1 cellular context compared by ENCODE assay signal in the genomic region with DNA sequence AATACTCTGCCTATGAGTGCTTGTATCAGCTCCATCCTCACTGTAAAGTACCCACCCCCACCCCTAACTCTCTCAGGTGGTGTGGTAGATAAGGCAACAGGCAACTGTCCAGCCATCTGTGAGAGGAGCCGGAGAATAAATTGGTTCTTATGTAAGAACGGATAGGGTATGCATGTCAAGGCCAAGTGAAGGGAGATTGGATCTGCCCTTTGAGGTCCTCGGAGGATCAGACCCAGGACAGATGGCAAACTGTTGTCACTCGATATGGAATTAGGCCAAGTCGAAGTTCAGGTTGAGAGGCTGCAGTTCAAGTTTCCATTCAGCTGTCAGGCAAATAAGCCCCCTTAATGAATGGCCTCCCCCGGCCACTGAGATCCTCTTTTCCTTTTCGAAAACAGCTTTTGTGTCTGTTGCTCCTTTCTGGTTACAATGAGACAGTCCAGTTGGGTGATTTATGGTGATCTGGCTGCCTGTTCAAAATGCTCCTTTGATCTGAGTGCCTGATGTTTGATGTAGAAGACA.
A peak's percentile ranks its signal among the peaks of the same experiment; 100 is the strongest.
TF ChIP-seq lines count a peak whose summit lies in the region.

No MANE protein-coding gene starts in this region.

TF ChIP-seq in K562, 482 proteins besides CTCF, POLR2A, EP300 and RAD21 (continued from another document and continues in another):
- TF ChIP-seq, protein P1, sequence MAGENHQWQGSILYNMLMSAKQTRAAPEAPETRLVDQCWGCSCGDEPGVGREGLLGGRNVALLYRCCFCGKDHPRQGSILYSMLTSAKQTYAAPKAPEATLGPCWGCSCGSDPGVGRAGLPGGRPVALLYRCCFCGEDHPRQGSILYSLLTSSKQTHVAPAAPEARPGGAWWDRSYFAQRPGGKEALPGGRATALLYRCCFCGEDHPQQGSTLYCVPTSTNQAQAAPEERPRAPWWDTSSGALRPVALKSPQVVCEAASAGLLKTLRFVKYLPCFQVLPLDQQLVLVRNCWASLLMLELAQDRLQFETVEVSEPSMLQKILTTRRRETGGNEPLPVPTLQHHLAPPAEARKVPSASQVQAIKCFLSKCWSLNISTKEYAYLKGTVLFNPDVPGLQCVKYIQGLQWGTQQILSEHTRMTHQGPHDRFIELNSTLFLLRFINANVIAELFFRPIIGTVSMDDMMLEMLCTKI (IDR thresholded peaks at IDR 0.05; ENCODE audit: partially characterized antibody), result no peak
- no peak for TF ChIP-seq ELF1 (tag; IDR thresholded peaks at IDR 0.05)
- peak; percentile 76; the same call in 1 of the 2 replicates for TF ChIP-seq PYGO2 (tag; IDR thresholded peaks at IDR 0.05)
- no peak; the same call in 1 of the 2 replicates for TF ChIP-seq ADNP (tag; IDR thresholded peaks at IDR 0.05)
- TF ChIP-seq PRPF4 (IDR thresholded peaks at IDR 0.05; ENCODE audit: insufficient read depth, low read depth, low read length, poor library complexity, severe bottlenecking), result no peak
- no peak for TF ChIP-seq POU5F1 (IDR thresholded peaks at IDR 0.05; ENCODE audit: borderline replicate concordance, low read depth, low read length, partially characterized antibody)
- TF ChIP-seq, protein P2, sequence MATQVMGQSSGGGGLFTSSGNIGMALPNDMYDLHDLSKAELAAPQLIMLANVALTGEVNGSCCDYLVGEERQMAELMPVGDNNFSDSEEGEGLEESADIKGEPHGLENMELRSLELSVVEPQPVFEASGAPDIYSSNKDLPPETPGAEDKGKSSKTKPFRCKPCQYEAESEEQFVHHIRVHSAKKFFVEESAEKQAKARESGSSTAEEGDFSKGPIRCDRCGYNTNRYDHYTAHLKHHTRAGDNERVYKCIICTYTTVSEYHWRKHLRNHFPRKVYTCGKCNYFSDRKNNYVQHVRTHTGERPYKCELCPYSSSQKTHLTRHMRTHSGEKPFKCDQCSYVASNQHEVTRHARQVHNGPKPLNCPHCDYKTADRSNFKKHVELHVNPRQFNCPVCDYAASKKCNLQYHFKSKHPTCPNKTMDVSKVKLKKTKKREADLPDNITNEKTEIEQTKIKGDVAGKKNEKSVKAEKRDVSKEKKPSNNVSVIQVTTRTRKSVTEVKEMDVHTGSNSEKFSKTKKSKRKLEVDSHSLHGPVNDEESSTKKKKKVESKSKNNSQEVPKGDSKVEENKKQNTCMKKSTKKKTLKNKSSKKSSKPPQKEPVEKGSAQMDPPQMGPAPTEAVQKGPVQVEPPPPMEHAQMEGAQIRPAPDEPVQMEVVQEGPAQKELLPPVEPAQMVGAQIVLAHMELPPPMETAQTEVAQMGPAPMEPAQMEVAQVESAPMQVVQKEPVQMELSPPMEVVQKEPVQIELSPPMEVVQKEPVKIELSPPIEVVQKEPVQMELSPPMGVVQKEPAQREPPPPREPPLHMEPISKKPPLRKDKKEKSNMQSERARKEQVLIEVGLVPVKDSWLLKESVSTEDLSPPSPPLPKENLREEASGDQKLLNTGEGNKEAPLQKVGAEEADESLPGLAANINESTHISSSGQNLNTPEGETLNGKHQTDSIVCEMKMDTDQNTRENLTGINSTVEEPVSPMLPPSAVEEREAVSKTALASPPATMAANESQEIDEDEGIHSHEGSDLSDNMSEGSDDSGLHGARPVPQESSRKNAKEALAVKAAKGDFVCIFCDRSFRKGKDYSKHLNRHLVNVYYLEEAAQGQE (CRISPR knock-in tag; IDR thresholded peaks at IDR 0.05; ENCODE audit: low read depth), result 0 out of 2 replicates have a peak, but pooled peaks have one; percentile 17
- TF ChIP-seq, protein P3, sequence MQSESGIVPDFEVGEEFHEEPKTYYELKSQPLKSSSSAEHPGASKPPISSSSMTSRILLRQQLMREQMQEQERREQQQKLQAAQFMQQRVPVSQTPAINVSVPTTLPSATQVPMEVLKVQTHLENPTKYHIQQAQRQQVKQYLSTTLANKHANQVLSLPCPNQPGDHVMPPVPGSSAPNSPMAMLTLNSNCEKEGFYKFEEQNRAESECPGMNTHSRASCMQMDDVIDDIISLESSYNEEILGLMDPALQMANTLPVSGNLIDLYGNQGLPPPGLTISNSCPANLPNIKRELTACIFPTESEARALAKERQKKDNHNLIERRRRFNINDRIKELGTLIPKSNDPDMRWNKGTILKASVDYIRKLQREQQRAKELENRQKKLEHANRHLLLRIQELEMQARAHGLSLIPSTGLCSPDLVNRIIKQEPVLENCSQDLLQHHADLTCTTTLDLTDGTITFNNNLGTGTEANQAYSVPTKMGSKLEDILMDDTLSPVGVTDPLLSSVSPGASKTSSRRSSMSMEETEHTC (IDR thresholded peaks at IDR 0.05), result peak; percentile 78
- TF ChIP-seq CHCHD3 (CRISPR knock-in tag; IDR thresholded peaks at IDR 0.05), result no peak
- TF ChIP-seq, protein P4, sequence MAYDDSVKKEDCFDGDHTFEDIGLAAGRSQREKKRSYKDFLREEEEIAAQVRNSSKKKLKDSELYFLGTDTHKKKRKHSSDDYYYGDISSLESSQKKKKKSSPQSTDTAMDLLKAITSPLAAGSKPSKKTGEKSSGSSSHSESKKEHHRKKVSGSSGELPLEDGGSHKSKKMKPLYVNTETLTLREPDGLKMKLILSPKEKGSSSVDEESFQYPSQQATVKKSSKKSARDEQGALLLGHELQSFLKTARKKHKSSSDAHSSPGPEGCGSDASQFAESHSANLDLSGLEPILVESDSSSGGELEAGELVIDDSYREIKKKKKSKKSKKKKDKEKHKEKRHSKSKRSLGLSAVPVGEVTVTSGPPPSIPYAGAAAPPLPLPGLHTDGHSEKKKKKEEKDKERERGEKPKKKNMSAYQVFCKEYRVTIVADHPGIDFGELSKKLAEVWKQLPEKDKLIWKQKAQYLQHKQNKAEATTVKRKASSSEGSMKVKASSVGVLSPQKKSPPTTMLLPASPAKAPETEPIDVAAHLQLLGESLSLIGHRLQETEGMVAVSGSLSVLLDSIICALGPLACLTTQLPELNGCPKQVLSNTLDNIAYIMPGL (CRISPR knock-in tag; IDR thresholded peaks at IDR 0.05), result no peak
- 0 out of 2 replicates have a peak, but pooled peaks have one; percentile 24 for TF ChIP-seq RFX5 (IDR thresholded peaks at IDR 0.05; ENCODE audit: low read depth, low read length)
- no peak for TF ChIP-seq C11orf30 (IDR thresholded peaks at IDR 0.05; ENCODE audit: low read depth)
- no peak for TF ChIP-seq NR3C1 (CRISPR knock-in tag; IDR thresholded peaks at IDR 0.05)
- TF ChIP-seq, protein P5, sequence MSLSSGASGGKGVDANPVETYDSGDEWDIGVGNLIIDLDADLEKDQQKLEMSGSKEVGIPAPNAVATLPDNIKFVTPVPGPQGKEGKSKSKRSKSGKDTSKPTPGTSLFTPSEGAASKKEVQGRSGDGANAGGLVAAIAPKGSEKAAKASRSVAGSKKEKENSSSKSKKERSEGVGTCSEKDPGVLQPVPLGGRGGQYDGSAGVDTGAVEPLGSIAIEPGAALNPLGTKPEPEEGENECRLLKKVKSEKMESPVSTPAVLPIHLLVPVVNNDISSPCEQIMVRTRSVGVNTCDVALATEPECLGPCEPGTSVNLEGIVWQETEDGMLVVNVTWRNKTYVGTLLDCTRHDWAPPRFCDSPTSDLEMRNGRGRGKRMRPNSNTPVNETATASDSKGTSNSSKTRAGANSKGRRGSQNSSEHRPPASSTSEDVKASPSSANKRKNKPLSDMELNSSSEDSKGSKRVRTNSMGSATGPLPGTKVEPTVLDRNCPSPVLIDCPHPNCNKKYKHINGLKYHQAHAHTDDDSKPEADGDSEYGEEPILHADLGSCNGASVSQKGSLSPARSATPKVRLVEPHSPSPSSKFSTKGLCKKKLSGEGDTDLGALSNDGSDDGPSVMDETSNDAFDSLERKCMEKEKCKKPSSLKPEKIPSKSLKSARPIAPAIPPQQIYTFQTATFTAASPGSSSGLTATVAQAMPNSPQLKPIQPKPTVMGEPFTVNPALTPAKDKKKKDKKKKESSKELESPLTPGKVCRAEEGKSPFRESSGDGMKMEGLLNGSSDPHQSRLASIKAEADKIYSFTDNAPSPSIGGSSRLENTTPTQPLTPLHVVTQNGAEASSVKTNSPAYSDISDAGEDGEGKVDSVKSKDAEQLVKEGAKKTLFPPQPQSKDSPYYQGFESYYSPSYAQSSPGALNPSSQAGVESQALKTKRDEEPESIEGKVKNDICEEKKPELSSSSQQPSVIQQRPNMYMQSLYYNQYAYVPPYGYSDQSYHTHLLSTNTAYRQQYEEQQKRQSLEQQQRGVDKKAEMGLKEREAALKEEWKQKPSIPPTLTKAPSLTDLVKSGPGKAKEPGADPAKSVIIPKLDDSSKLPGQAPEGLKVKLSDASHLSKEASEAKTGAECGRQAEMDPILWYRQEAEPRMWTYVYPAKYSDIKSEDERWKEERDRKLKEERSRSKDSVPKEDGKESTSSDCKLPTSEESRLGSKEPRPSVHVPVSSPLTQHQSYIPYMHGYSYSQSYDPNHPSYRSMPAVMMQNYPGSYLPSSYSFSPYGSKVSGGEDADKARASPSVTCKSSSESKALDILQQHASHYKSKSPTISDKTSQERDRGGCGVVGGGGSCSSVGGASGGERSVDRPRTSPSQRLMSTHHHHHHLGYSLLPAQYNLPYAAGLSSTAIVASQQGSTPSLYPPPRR (CRISPR knock-in tag; IDR thresholded peaks at IDR 0.05; ENCODE audit: borderline replicate concordance), result no peak
- TF ChIP-seq TBP (optimal IDR thresholded peaks at IDR 0.05; ENCODE audit: low read depth, low read length), result no peak
- no peak for TF ChIP-seq ZNF224 (CRISPR knock-in tag; IDR thresholded peaks at IDR 0.05)
- TF ChIP-seq ZNF668 (CRISPR knock-in tag; IDR thresholded peaks at IDR 0.05), result no peak
- TF ChIP-seq SRSF1 (IDR thresholded peaks at IDR 0.05; ENCODE audit: low read depth, low read length), result no peak
- TF ChIP-seq, protein P6, sequence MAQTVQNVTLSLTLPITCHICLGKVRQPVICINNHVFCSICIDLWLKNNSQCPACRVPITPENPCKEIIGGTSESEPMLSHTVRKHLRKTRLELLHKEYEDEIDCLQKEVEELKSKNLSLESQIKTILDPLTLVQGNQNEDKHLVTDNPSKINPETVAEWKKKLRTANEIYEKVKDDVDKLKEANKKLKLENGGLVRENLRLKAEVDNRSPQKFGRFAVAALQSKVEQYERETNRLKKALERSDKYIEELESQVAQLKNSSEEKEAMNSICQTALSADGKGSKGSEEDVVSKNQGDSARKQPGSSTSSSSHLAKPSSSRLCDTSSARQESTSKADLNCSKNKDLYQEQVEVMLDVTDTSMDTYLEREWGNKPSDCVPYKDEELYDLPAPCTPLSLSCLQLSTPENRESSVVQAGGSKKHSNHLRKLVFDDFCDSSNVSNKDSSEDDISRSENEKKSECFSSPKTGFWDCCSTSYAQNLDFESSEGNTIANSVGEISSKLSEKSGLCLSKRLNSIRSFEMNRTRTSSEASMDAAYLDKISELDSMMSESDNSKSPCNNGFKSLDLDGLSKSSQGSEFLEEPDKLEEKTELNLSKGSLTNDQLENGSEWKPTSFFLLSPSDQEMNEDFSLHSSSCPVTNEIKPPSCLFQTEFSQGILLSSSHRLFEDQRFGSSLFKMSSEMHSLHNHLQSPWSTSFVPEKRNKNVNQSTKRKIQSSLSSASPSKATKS (CRISPR knock-in tag; IDR thresholded peaks at IDR 0.05), result no peak
- TF ChIP-seq MIER1 (IDR thresholded peaks at IDR 0.05; ENCODE audit: low read depth), result peak; percentile 52; the same call in 1 of the 2 replicates
- TF ChIP-seq BDP1 (IDR thresholded peaks at IDR 0.05; ENCODE audit: insufficient read depth, insufficient read length), result no peak
- TF ChIP-seq ERF (CRISPR knock-in tag; IDR thresholded peaks at IDR 0.05), result peak; percentile 66; the same call in 1 of the 2 replicates
- TF ChIP-seq BHLHE40 (IDR thresholded peaks at IDR 0.05; ENCODE audit: low read length), result peak; percentile 46; the same call in 1 of the 2 replicates
- peak; percentile 91 for TF ChIP-seq ZNF76 (CRISPR knock-in tag; IDR thresholded peaks at IDR 0.05; ENCODE audit: borderline replicate concordance)
- peak; percentile 92 to 95 for TF ChIP-seq TBL1XR1 (IDR thresholded peaks at IDR 0.05; ENCODE audit: low read length in 2 of 2)
- 0 out of 2 replicates have a peak, but pooled peaks have one; percentile 43 for TF ChIP-seq ZKSCAN1 (IDR thresholded peaks at IDR 0.05; ENCODE audit: low read depth, low read length)
- peak; percentile 98 for TF ChIP-seq GATA2 (CRISPR knock-in tag; IDR thresholded peaks at IDR 0.05)
- no peak for TF ChIP-seq GTF2F1 (IDR thresholded peaks at IDR 0.05; ENCODE audit: low read depth, low read length)
- peak; percentile 91 for TF ChIP-seq HLTF (IDR thresholded peaks at IDR 0.05)
- no peak for TF ChIP-seq SUPT5H (IDR thresholded peaks at IDR 0.05)
- peak; percentile 99 for TF ChIP-seq KLF16 (IDR thresholded peaks at IDR 0.05)
- TF ChIP-seq ZFP36 (IDR thresholded peaks at IDR 0.05; ENCODE audit: low read depth, low read length, partially characterized antibody), result no peak
- TF ChIP-seq, protein P7, sequence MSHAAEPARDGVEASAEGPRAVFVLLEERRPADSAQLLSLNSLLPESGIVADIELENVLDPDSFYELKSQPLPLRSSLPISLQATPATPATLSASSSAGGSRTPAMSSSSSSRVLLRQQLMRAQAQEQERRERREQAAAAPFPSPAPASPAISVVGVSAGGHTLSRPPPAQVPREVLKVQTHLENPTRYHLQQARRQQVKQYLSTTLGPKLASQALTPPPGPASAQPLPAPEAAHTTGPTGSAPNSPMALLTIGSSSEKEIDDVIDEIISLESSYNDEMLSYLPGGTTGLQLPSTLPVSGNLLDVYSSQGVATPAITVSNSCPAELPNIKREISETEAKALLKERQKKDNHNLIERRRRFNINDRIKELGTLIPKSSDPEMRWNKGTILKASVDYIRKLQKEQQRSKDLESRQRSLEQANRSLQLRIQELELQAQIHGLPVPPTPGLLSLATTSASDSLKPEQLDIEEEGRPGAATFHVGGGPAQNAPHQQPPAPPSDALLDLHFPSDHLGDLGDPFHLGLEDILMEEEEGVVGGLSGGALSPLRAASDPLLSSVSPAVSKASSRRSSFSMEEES (CRISPR knock-in tag; IDR thresholded peaks at IDR 0.05), result no peak
- peak; percentile 26; the same call in 1 of the 2 replicates for TF ChIP-seq EP400 (IDR thresholded peaks at IDR 0.05)
- TF ChIP-seq LEF1 (IDR thresholded peaks at IDR 0.05), result peak; percentile 91
- TF ChIP-seq, protein P8, sequence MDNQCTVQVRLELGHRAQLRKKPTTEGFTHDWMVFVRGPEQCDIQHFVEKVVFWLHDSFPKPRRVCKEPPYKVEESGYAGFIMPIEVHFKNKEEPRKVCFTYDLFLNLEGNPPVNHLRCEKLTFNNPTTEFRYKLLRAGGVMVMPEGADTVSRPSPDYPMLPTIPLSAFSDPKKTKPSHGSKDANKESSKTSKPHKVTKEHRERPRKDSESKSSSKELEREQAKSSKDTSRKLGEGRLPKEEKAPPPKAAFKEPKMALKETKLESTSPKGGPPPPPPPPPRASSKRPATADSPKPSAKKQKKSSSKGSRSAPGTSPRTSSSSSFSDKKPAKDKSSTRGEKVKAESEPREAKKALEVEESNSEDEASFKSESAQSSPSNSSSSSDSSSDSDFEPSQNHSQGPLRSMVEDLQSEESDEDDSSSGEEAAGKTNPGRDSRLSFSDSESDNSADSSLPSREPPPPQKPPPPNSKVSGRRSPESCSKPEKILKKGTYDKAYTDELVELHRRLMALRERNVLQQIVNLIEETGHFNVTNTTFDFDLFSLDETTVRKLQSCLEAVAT (IDR thresholded peaks at IDR 0.05), result peak; percentile 7 to 67; a peak in 1 of 4 replicates
- TF ChIP-seq, protein P9, sequence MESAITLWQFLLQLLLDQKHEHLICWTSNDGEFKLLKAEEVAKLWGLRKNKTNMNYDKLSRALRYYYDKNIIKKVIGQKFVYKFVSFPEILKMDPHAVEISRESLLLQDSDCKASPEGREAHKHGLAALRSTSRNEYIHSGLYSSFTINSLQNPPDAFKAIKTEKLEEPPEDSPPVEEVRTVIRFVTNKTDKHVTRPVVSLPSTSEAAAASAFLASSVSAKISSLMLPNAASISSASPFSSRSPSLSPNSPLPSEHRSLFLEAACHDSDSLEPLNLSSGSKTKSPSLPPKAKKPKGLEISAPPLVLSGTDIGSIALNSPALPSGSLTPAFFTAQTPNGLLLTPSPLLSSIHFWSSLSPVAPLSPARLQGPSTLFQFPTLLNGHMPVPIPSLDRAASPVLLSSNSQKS (CRISPR knock-in tag; IDR thresholded peaks at IDR 0.05), result no peak
- peak; percentile 56; the same call in 1 of the 2 replicates for TF ChIP-seq TRIM28 (IDR thresholded peaks at IDR 0.05)
- peak; percentile 86 for TF ChIP-seq MBD2 (IDR thresholded peaks at IDR 0.05; ENCODE audit: borderline replicate concordance, low read depth)
- no peak for TF ChIP-seq BRCA1 (IDR thresholded peaks at IDR 0.05)
- no peak for TF ChIP-seq BRCA1 (CRISPR knock-in tag; IDR thresholded peaks at IDR 0.05)
